ENCODE assay signal across 9 cellular contexts in genomic region chr6:150142657-150143501, GRCh38. TPM values are rescaled to one million over a fixed set of nuclear protein-coding genes. Genes with fewer than 3 reads are reported as not detected.
DNase-seq lines count a peak whose midpoint lies in the region; ATAC-seq, FAIRE-seq and TF ChIP-seq lines count a peak whose summit lies in the region.
"Had no signal": no experiment of that assay in that cellular context is flagged by ENCODE, and none has a peak within 500 bp of the region (broad histone marks: within the 10 kb centered on the region; RNA-seq: fewer than 3 reads in every experiment).

Gene PPP1R14C (plus strand): TSS chr6:150143044. CDS start chr6:150143193, 149 bp downstream.

- peak within 1 kb of the TSS; percentile 78 for H2AFZ ChIP-seq in keratinocyte (ENCODE audit: control insufficient read depth, low read length)

- peaks cover 82% of the 10 kb centered on the region for H3K27me3 Mint-ChIP-seq in T-helper 1 cell treated with Interleukin-12 subunit alpha and Interleukin-12 subunit beta and Interleukin-4 antibody, amounts not matched to agents 30 μg/mL and 1 μg/mL, for 36 hours (ENCODE audit: low read depth)
- no peaks in the 10 kb centered on the region for H3K27me3 Mint-ChIP-seq in MCF 10A (ENCODE audit: insufficient read depth, unreplicated experiment)

- no TSS peak for BruUV-seq in MCF 10A (replicated peaks; lab: Mats Ljungman, UMichigan)

- H3K9me3 Mint-ChIP-seq in T-helper 1 cell treated with Interleukin-12 subunit alpha and Interleukin-12 subunit beta and Interleukin-4 antibody, amounts not matched to agents 30 μg/mL and 1 μg/mL, for 36 hours, result peaks cover 2% of the 10 kb centered on the region
- no peaks in the 10 kb centered on the region for H3K9me3 Mint-ChIP-seq in MCF 10A (ENCODE audit: unreplicated experiment)

- no peak for TF ChIP-seq CTCF in MCF 10A (IDR thresholded peaks at IDR 0.05; ENCODE audit: unreplicated experiment)
- TF ChIP-seq CTCF in keratinocyte (optimal IDR thresholded peaks at IDR 0.05 in 1 of 3, IDR thresholded peaks at IDR 0.05 in 1 of 3, conservative IDR thresholded peaks at IDR 0.05 in 1 of 3; ENCODE audit: extremely low read depth in 1 of 3, insufficient read depth in 2 of 3, low read length in 3 of 3), result no peak

- no peaks in the 10 kb centered on the region for H3K27me3 ChIP-seq in keratinocyte (ENCODE audit: control insufficient read depth, extremely low read depth, insufficient read depth, low read length)

- dilution Hi-C loops in keratinocyte (cut with MboI; ENCODE audit: extremely low pct_ligation_motif_present, low sequenced_read_pairs), result no loop called here

- peak within 1 kb of the TSS; percentile 75 for H3K27ac Mint-ChIP-seq in T-helper 1 cell treated with Interleukin-12 subunit alpha and Interleukin-12 subunit beta and Interleukin-4 antibody, amounts not matched to agents 30 μg/mL and 1 μg/mL, for 36 hours
- peak within 1 kb of the TSS; percentile 96 for H3K27ac Mint-ChIP-seq in MCF 10A (ENCODE audit: low read depth, unreplicated experiment)

- H3K27ac ChIP-seq in keratinocyte (ENCODE audit: control insufficient read depth, insufficient read depth, low read length), result peak within 1 kb of the TSS; percentile 88

- peaks cover 3% of the 10 kb centered on the region for H3K4me1 Mint-ChIP-seq in T-helper 1 cell treated with Interleukin-12 subunit alpha and Interleukin-12 subunit beta and Interleukin-4 antibody, amounts not matched to agents 30 μg/mL and 1 μg/mL, for 36 hours (ENCODE audit: low read depth)
- peaks cover 35% of the 10 kb centered on the region for H3K4me1 Mint-ChIP-seq in MCF 10A (ENCODE audit: insufficient read depth, unreplicated experiment)

- no peak for FAIRE-seq in keratinocyte (lab: Jason Lieb, UNC)
- FAIRE-seq: G401.6 had no signal

- no peaks in the 10 kb centered on the region for H3K9me1 ChIP-seq in keratinocyte (ENCODE audit: control insufficient read depth, extremely low read depth, insufficient read depth, low read length)

- CTCF ChIA-PET in MCF 10A (lab: Yijun Ruan, JAX), result interaction anchor here (0.8 to 2.7 kb wide), 13 partner anchors 9 to 252 kb away, joined by 3 to 14 read pairs (median 6); no protein-coding TSS in a partner anchor

- intact Hi-C loops in MCF 10A (cut with micrococcal nuclease), result loop anchor here (1.0 to 10.0 kb wide), 4 partner anchors 59 to 252 kb away; no protein-coding TSS in a partner anchor

- peaks cover 37% of the 10 kb centered on the region for H3K4me1 ChIP-seq in keratinocyte (ENCODE audit: control insufficient read depth, extremely low read depth, insufficient read depth, low read length)

- H3K36me3 ChIP-seq in keratinocyte (ENCODE audit: control insufficient read depth in 2 of 2, extremely low read depth in 1 of 2, insufficient read depth in 2 of 2, low read length in 2 of 2), result peaks cover 0 to 5% of the 10 kb centered on the region in 2 experiments

- no peaks in the 10 kb centered on the region for H4K20me1 ChIP-seq in keratinocyte (ENCODE audit: control insufficient read depth, extremely low read depth, insufficient read depth, low read length)

- peak within 1 kb of the TSS; percentile 50 for H3K4me3 Mint-ChIP-seq in T-helper 1 cell treated with Interleukin-12 subunit alpha and Interleukin-12 subunit beta and Interleukin-4 antibody, amounts not matched to agents 30 μg/mL and 1 μg/mL, for 36 hours
- H3K4me3 Mint-ChIP-seq in MCF 10A (ENCODE audit: unreplicated experiment), result peak within 1 kb of the TSS; percentile 83

- peak within 1 kb of the TSS; percentile 84 to 93 (median 84) for H3K4me3 ChIP-seq in keratinocyte (ENCODE audit: control insufficient read depth in 2 of 3, extremely low read depth in 1 of 3, insufficient read depth in 2 of 3, low read depth in 1 of 3, low read length in 3 of 3)

- H3K36me3 Mint-ChIP-seq in T-helper 1 cell treated with Interleukin-12 subunit alpha and Interleukin-12 subunit beta and Interleukin-4 antibody, amounts not matched to agents 30 μg/mL and 1 μg/mL, for 36 hours (ENCODE audit: low read depth), result no peaks in the 10 kb centered on the region
- peaks cover 8% of the 10 kb centered on the region for H3K36me3 Mint-ChIP-seq in MCF 10A (ENCODE audit: insufficient read depth, unreplicated experiment)

- POLR2A ChIA-PET in MCF 10A (lab: Yijun Ruan, JAX), result interaction anchor here (0.6 to 9.2 kb wide), 23 partner anchors 8 to 393 kb away, joined by 3 to 246 read pairs (median 5); partner anchors contain the start of gene PCMT1

- H3K9me3 ChIP-seq in keratinocyte (ENCODE audit: control insufficient read depth, low read depth, low read length), result no peaks in the 10 kb centered on the region

- peaks cover 41% of the 10 kb centered on the region for H3K79me2 ChIP-seq in keratinocyte (ENCODE audit: control insufficient read depth, insufficient read depth, low read length)

- ATAC-seq in GM21737 (IDR thresholded peaks at IDR 0.05; ENCODE audit: unreplicated experiment), result no peak

- peak within 1 kb of the TSS; percentile 77 for H3K9ac ChIP-seq in keratinocyte (ENCODE audit: control insufficient read depth, extremely low read depth, insufficient read depth, low read length)

- H3K4me2 ChIP-seq in keratinocyte (ENCODE audit: control insufficient read depth, extremely low read depth, insufficient read depth, low read depth, low read length), result peak within 1 kb of the TSS; percentile 97

- DNase-seq in T-helper 1 cell, result no peak
- peak; percentile 78 for DNase-seq in NCI-H748 (lab: John Stamatoyannopoulos, UW; ENCODE audit: unreplicated experiment)
- peak; percentile 65 for DNase-seq in MCF 10A (ENCODE audit: unreplicated experiment)
- DNase-seq in keratinocyte (ENCODE audit: low read depth, low spot score), result no peak
- peak; percentile 10 for DNase-seq in stimulated activated CD4-positive, alpha-beta T cell treated with anti-CD3 and anti-CD28 coated beads, Interleukin-4, amount 100 ng/mL, for 1 hour
- DNase-seq in central memory CD4-positive, alpha-beta T cell, result no peak

RNA-seq across cellular contexts. Expression of gene PPP1R14C, which starts in this region (rescaled TPM):
- 32.0 and 38.7 TPM in 2 replicates for total RNA-seq in MCF 10A (2022)
- polyA plus RNA-seq in keratinocyte, result 35.4 to 50.6 TPM (median 43.7 TPM) in 3 replicates
- 116 TPM for polyA plus RNA-seq in keratinocyte (2011; ENCODE audit: low read depth)
- polyA plus RNA-seq in keratinocyte (2011; cell fraction: cytosol; rRNA removed), result 44.1 and 64.6 TPM in 2 replicates
- polyA plus RNA-seq in keratinocyte (2011; cell fraction: nucleus; rRNA removed), result 28.6 and 39.7 TPM in 2 replicates
- polyA plus RNA-seq in keratinocyte (2012; ENCODE audit: low replicate concordance), result 39.7 and 113 TPM in 2 replicates
- polyA minus RNA-seq in keratinocyte, result 6.7 to 26.4 TPM (median 23.0 TPM) in 3 replicates
- 26.1 TPM for polyA minus RNA-seq in keratinocyte (2011; cell fraction: cytosol; rRNA and poly(A)+ RNA removed)
- 12.0 and 20.9 TPM in 2 replicates for polyA minus RNA-seq in keratinocyte (2011; cell fraction: nucleus; rRNA and poly(A)+ RNA removed)

Comparison
In these comparisons a context has a peak if more than half of its experiments do, and no peak if none do; other contexts are left out.
1. DNase-seq: peak in NCI-H748 (single experiment), MCF 10A (single experiment) and stimulated activated CD4-positive, alpha-beta T cell treated with anti-CD3 and anti-CD28 coated beads, Interleukin-4, amount 100 ng/mL, for 1 hour (single experiment); none in T-helper 1 cell (0 of 5), keratinocyte (single experiment) and central memory CD4-positive, alpha-beta T cell (single experiment).